In the genomic region with DNA sequence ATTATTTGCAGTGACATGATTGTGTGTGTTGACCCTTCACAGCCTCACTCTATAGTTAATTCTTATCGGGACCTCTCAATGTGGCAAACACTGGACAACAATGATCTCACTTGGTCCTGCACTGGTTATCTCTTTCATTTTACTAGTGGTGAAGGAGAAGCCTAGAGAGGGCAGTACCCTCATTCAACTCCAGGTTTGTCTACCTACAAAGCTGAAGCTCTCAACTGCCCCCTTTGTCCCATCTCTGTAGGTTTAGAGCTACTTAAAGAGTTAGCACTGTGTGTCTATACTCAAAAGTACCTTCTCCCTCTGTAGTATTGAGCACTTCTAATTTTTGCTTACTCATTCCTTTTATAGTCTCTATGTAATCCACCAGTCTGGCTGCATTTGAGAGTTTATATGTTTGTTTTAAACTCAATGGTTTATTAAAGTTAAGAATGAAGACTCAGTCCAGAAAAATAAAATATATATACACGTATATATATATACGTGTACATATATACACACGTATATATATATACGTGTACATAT, we compare ENCODE assay signal across 16 cellular contexts. TPM values are rescaled to one million over a fixed set of nuclear protein-coding genes. Genes with fewer than 3 reads are reported as not detected.
DNase-seq lines count a peak whose midpoint lies in the region; ATAC-seq and TF ChIP-seq lines count a peak whose summit lies in the region.
"Had no signal": no experiment of that assay in that cellular context is flagged by ENCODE, and none has a peak within 500 bp of the region (broad histone marks: within the 10 kb centered on the region; RNA-seq: fewer than 3 reads in every experiment).

No MANE protein-coding gene starts in this region.

- ATAC-seq in left ventricle myocardium superior (peak; percentile 19), Right ventricle myocardium inferior (no peak), PC-3 (peak; percentile 70), GM18907 (IDR thresholded peaks at IDR 0.05; ENCODE audit: unreplicated experiment) (no peak)
- ATAC-seq in naive thymus-derived CD4-positive, alpha-beta T cell, result peak; percentile 20
- ATAC-seq: GM23338 had no signal

- H3K9me3 ChIP-seq in PC-3 (ENCODE audit: low read length), result no peaks in the 10 kb centered on the region
- H3K9me3 ChIP-seq in naive thymus-derived CD4-positive, alpha-beta T cell (ENCODE audit: control insufficient read depth in 2 of 3, low read length in 3 of 3), result no peaks in the 10 kb centered on the region
- no peaks in the 10 kb centered on the region for H3K9me3 ChIP-seq in OCI-LY7 (ENCODE audit: low read length)
- H3K9me3 ChIP-seq: BE2C had no signal

- TF ChIP-seq CTCF in PC-3 (conservative IDR thresholded peaks at IDR 0.05; ENCODE audit: low read depth, low read length) (no peak), choroid plexus epithelial cell (conservative IDR thresholded peaks at IDR 0.05; ENCODE audit: low read depth, low read length) (peak; percentile 7), OCI-LY7 (conservative IDR thresholded peaks at IDR 0.05; ENCODE audit: low read length) (no peak)

- peaks cover 0 to 1% (median 0%) of the 10 kb centered on the region in 7 donors for H3K4me1 Mint-ChIP-seq in naive thymus-derived CD4-positive, alpha-beta T cell
- H3K4me1 Mint-ChIP-seq: CD4-positive, alpha-beta memory T cell had no signal

- no peak overlapping the region for H3K27ac Mint-ChIP-seq in naive thymus-derived CD4-positive, alpha-beta T cell
- H3K27ac Mint-ChIP-seq: CD4-positive, alpha-beta memory T cell; GM23338 had no signal

- H3K27me3 ChIP-seq in PC-3 (ENCODE audit: low read length), result no peaks in the 10 kb centered on the region
- no peaks in the 10 kb centered on the region for H3K27me3 ChIP-seq in naive thymus-derived CD4-positive, alpha-beta T cell (ENCODE audit: control insufficient read depth in 2 of 2, insufficient read depth in 2 of 2, low read length in 2 of 2)
- H3K27me3 ChIP-seq: BE2C had no signal

- H3K4me1 ChIP-seq in PC-3 (ENCODE audit: insufficient read depth, low read length) (peaks cover 7% of the 10 kb centered on the region; the same call in 1 of the 2 replicates), OCI-LY7 (ENCODE audit: insufficient read depth, low read length, poor library complexity, severe bottlenecking) (no peaks in the 10 kb centered on the region)
- no peaks in the 10 kb centered on the region for H3K4me1 ChIP-seq in naive thymus-derived CD4-positive, alpha-beta T cell (ENCODE audit: control insufficient read depth in 2 of 2, insufficient read depth in 2 of 2, low read length in 2 of 2)
- H3K4me1 ChIP-seq: BE2C had no signal

- H3K4me2 ChIP-seq in PC-3 (ENCODE audit: low read length) (no peak overlapping the region), OCI-LY7 (ENCODE audit: low read length) (no peak overlapping the region)
- H3K4me2 ChIP-seq: GM23338 had no signal

- H3F3A ChIP-seq in PC-3 (ENCODE audit: low read length, unreplicated experiment), result no peaks in the 10 kb centered on the region

- H3K4me3 Mint-ChIP-seq in naive thymus-derived CD4-positive, alpha-beta T cell, result no peak overlapping the region
- H3K4me3 Mint-ChIP-seq: CD4-positive, alpha-beta memory T cell; GM23338 had no signal

- H3K79me2 ChIP-seq in PC-3 (ENCODE audit: low read length), result no peaks in the 10 kb centered on the region
- no peaks in the 10 kb centered on the region for H3K79me2 ChIP-seq in OCI-LY7 (ENCODE audit: insufficient read depth, low read depth, low read length)

- no peak overlapping the region for H3K9ac ChIP-seq in PC-3 (ENCODE audit: low read length)

- BruUV-seq in PC-3 (replicated peaks; lab: Mats Ljungman, UMichigan) (no TSS peak), OCI-LY7 (replicated peaks; lab: Mats Ljungman, UMichigan) (no TSS peak)

- H3K36me3 Mint-ChIP-seq in naive thymus-derived CD4-positive, alpha-beta T cell, result no peaks in the 10 kb centered on the region
- H3K36me3 Mint-ChIP-seq: CD4-positive, alpha-beta memory T cell had no signal

- no peak overlapping the region for H3K4me3 ChIP-seq in PC-3 (ENCODE audit: low read length)
- no peak overlapping the region for H3K4me3 ChIP-seq in choroid plexus epithelial cell (ENCODE audit: low read depth, low read length)
- H3K4me3 ChIP-seq in naive thymus-derived CD4-positive, alpha-beta T cell (ENCODE audit: low read length), result no peak overlapping the region
- H3K4me3 ChIP-seq in OCI-LY7 (ENCODE audit: low read depth, low read length, poor library complexity, severe bottlenecking), result no peak overlapping the region
- H3K4me3 ChIP-seq: GM23338 had no signal

- H3K36me3 ChIP-seq in PC-3 (ENCODE audit: low read depth, low read length), result no peaks in the 10 kb centered on the region
- H3K36me3 ChIP-seq in naive thymus-derived CD4-positive, alpha-beta T cell (ENCODE audit: control insufficient read depth in 2 of 3, insufficient read depth in 3 of 3, low read length in 3 of 3), result no peaks in the 10 kb centered on the region
- no peaks in the 10 kb centered on the region for H3K36me3 ChIP-seq in OCI-LY7 (ENCODE audit: insufficient read depth, low read length)
- H3K36me3 ChIP-seq: BE2C had no signal

- CTCF ChIA-PET in PC-3 (lab: Charles Lee), result no interaction called here
- CTCF ChIA-PET in naive thymus-derived CD4-positive, alpha-beta T cell (lab: Charles Lee), result no interaction called here
- CTCF ChIA-PET in OCI-LY7 (lab: Charles Lee; ENCODE audit: unreplicated experiment), result no interaction called here

- H4K20me1 ChIP-seq in PC-3 (ENCODE audit: low read length) (no peaks in the 10 kb centered on the region), OCI-LY7 (ENCODE audit: insufficient read depth, low read length) (no peaks in the 10 kb centered on the region)

- no peak for DNase-seq in left ventricle myocardium superior
- no peak for DNase-seq in Right ventricle myocardium inferior (ENCODE audit: missing footprints)
- peak; percentile 10 for DNase-seq in PC-3
- DNase-seq in choroid plexus epithelial cell (ENCODE audit: low read depth), result peak; percentile 5
- DNase-seq in naive thymus-derived CD4-positive, alpha-beta T cell, result no peak
- DNase-seq in OCI-LY7 (ENCODE audit: low spot score), result no peak
- DNase-seq in foreskin melanocyte, result no peak
- DNase-seq: BE2C; CD4-positive, alpha-beta memory T cell; DMS153; GF-D8; H7; IMR-90 had no signal

- intact Hi-C loops in left ventricle myocardium superior (cut with micrococcal nuclease), result no loop called here
- intact Hi-C loops in Right ventricle myocardium inferior (cut with DNase I), result no loop called here
- intact Hi-C loops in PC-3 (cut with micrococcal nuclease), result loop anchor here (5.0 kb wide), 1 partner anchor 42 kb away; a partner anchor contains a TSS
- intact Hi-C loops in naive thymus-derived CD4-positive, alpha-beta T cell (cut with micrococcal nuclease), result no loop called here
- intact Hi-C loops in OCI-LY7 (cut with micrococcal nuclease; ENCODE audit: unreplicated experiment), result no loop called here

- H3K9me2 ChIP-seq in PC-3 (replicated peaks; ENCODE audit: low read length), result no peaks in the 10 kb centered on the region
- H3K9me2 ChIP-seq in OCI-LY7 (ENCODE audit: insufficient read depth, low read length), result no peaks in the 10 kb centered on the region

- H3K27me3 Mint-ChIP-seq in naive thymus-derived CD4-positive, alpha-beta T cell, result peaks cover 0 to 14% (median 5%) of the 10 kb centered on the region in 5 donors

- POLR2A ChIA-PET in PC-3 (lab: Charles Lee; ENCODE audit: unreplicated experiment), result interaction anchor here (0.6 kb wide), 1 partner anchor 321 kb away, joined by 3 read pairs; no protein-coding TSS in a partner anchor
- POLR2A ChIA-PET in naive thymus-derived CD4-positive, alpha-beta T cell (lab: Charles Lee), result no interaction called here
- POLR2A ChIA-PET in OCI-LY7 (lab: Charles Lee), result no interaction called here

- H3K27ac ChIP-seq in PC-3 (ENCODE audit: low read length) (no peak overlapping the region), OCI-LY7 (ENCODE audit: low read depth, low read length, poor library complexity, severe bottlenecking) (no peak overlapping the region)
- no peak overlapping the region for H3K27ac ChIP-seq in naive thymus-derived CD4-positive, alpha-beta T cell (ENCODE audit: low read depth, low read length)
- H3K27ac ChIP-seq: C4-2B had no signal

- no peaks in the 10 kb centered on the region for H3K9me3 Mint-ChIP-seq in naive thymus-derived CD4-positive, alpha-beta T cell
- H3K9me3 Mint-ChIP-seq: CD4-positive, alpha-beta memory T cell; GM23338 had no signal

- H2AFZ ChIP-seq in PC-3 (ENCODE audit: low read length), result no peak overlapping the region; the same call in 1 of the 2 replicates
- H2AFZ ChIP-seq in OCI-LY7 (ENCODE audit: low read length), result no peak overlapping the region
- H2AFZ ChIP-seq: GM23338 had no signal

RNA-seq across cellular contexts. Expression of a gene that starts 40.9 kb away (rescaled TPM):
- 8.9 TPM for total RNA-seq in left ventricle myocardium superior
- total RNA-seq in Right ventricle myocardium inferior, result 8.6 TPM
- total RNA-seq in PC-3 (2014; rRNA removed), result 19.8 and 20.8 TPM in 2 replicates
- 10 to 100 TPM; 13.8 to 21.2 (median 19.3) TPM for total RNA-seq in naive thymus-derived CD4-positive, alpha-beta T cell
- 1 to 10 TPM; 6.8 to 9.6 TPM for polyA plus RNA-seq in naive thymus-derived CD4-positive, alpha-beta T cell
- 4.7 and 5.7 TPM in 2 replicates for total RNA-seq in OCI-LY7 (2014; rRNA removed; shearing (Covaris generic))
- total RNA-seq in OCI-LY7 (2022), result 13.4 and 15.8 TPM in 2 replicates

Comparison
In these comparisons a context has a peak if more than half of its experiments do, and no peak if none do; other contexts are left out.
1. ATAC-seq: peak in left ventricle myocardium superior (single experiment), PC-3 (single experiment) and naive thymus-derived CD4-positive, alpha-beta T cell (single experiment); none in Right ventricle myocardium inferior (single experiment) and GM18907 (single experiment).
2. DNase-seq: peak in PC-3 (single experiment) and choroid plexus epithelial cell (single experiment); none in left ventricle myocardium superior (single experiment), Right ventricle myocardium inferior (single experiment), naive thymus-derived CD4-positive, alpha-beta T cell (0 of 9), OCI-LY7 (single experiment) and foreskin melanocyte (single experiment).